19 cellular contexts compared by ENCODE assay signal in genomic region chr18:69233465-69234054, GRCh38.
"Had no signal": no experiment of that assay in that cellular context is flagged by ENCODE, and none has a peak within 500 bp of the region (broad histone marks: within the 10 kb centered on the region; RNA-seq: fewer than 3 reads in every experiment).

No MANE protein-coding gene starts in this region.

- H3K36me3 ChIP-seq: gastrocnemius medialis, left lung, prostate gland, spleen had no signal

- DNase-seq: activated CD4-positive, alpha-beta T cell treated with anti-CD3 and anti-CD28 coated beads, Interleukin-2, amount 10 ng/mL, durations not matched to agents 24 days and 14 days; activated CD4-positive, CD25-positive, alpha-beta regulatory T cell; activated CD8-positive, alpha-beta memory T cell treated with anti-CD3 and anti-CD28 coated beads, Interleukin-2, amount 50 U/mL, for 4 hours; activated CD8-positive, alpha-beta T cell treated with anti-CD3 and anti-CD28 coated beads, Interleukin-2, amount 10 ng/mL, durations not matched to agents 7 days and 5 days; activated gamma-delta T cell; activated T-cell treated with anti-CD3 and anti-CD28 coated beads, Interleukin-2, amount 50 U/mL, for 72 hours; cerebellar nuclear complex; effector memory CD8-positive, alpha-beta T cell; gastrocnemius medialis; islet precursor cell; left lung; mesendoderm; nephron progenitor cell; occipital lobe; spleen had no signal

- H3K4me3 ChIP-seq: gastrocnemius medialis, left lung, prostate gland, spleen had no signal

- ATAC-seq: activated CD8-positive, alpha-beta T cell treated with anti-CD3 and anti-CD28 coated beads, Interleukin-2, amount 10 ng/mL, durations not matched to agents 7 days and 5 days; activated naive CD4-positive, alpha-beta T cell treated with anti-CD3 and anti-CD28 coated beads, Interleukin-2, amount 50 U/mL, for 72 hours; activated T-cell treated with anti-CD3 and anti-CD28 coated beads, Interleukin-2, amount 50 U/mL, for 72 hours; effector memory CD8-positive, alpha-beta T cell; gastrocnemius medialis; left lung; sciatic nerve had no signal

- H3K27me3 ChIP-seq: gastrocnemius medialis, left lung, spleen had no signal

- H3K9me3 ChIP-seq: gastrocnemius medialis, left lung, prostate gland, spleen had no signal

- H3K27ac ChIP-seq: epithelial cell of prostate, gastrocnemius medialis, left lung, prostate gland, spleen had no signal

- H3K4me1 ChIP-seq: gastrocnemius medialis, left lung, prostate gland, spleen had no signal
